21 cellular contexts compared by ENCODE assay signal in genomic region chr4:96913437-96914075, GRCh38.
DNase-seq lines count a peak whose midpoint lies in the region; ATAC-seq and TF ChIP-seq lines count a peak whose summit lies in the region.
"Had no signal": no experiment of that assay in that cellular context is flagged by ENCODE, and none has a peak within 500 bp of the region (broad histone marks: within the 10 kb centered on the region; RNA-seq: fewer than 3 reads in every experiment).

No MANE protein-coding gene starts in this region.

- TF ChIP-seq CTCF in brain microvascular endothelial cell (IDR thresholded peaks at IDR 0.05; ENCODE audit: low read depth, low read length, missing control alignments) (no peak), body of pancreas (IDR thresholded peaks at IDR 0.05) (no peak), gastrocnemius medialis (IDR thresholded peaks at IDR 0.05 in 4 of 5, conservative IDR thresholded peaks at IDR 0.05 in 1 of 5) (no peak)

- TF ChIP-seq POLR2A in body of pancreas (IDR thresholded peaks at IDR 0.05) (no peak), gastrocnemius medialis (IDR thresholded peaks at IDR 0.05) (no peak)

- no peaks in the 10 kb centered on the region for H3K36me3 ChIP-seq in brain microvascular endothelial cell (replicated peaks)
- H3K36me3 ChIP-seq in body of pancreas (replicated peaks in 1 of 2; ENCODE audit: insufficient read depth in 1 of 2, low read depth in 2 of 2): no peaks in the 10 kb centered on the region
- no peaks in the 10 kb centered on the region for H3K36me3 ChIP-seq in gastrocnemius medialis

- DNase-seq in ELF-1 (ENCODE audit: low read depth, low spot score): peak; percentile 18
- peak; percentile 86 for DNase-seq in NCI-H226
- DNase-seq in brain microvascular endothelial cell: peak; percentile 28
- peak; percentile 74 for DNase-seq in myocyte (ENCODE audit: low read depth)
- no peak for DNase-seq in SIG-M5 treated with dmso at 0.1 percent for 504 hours (lab: John Stamatoyannopoulos, UW; ENCODE audit: unreplicated experiment)
- DNase-seq in body of pancreas: no peak
- no peak for DNase-seq in gastrocnemius medialis
- DNase-seq: activated gamma-delta T cell; dermis blood vessel endothelial cell; GM23248; Kasumi-1; mucosa of descending colon; NCI-H1930; NCI-H524 treated with DMSO at 0.1 percent for 48 hours; PC-9; stimulated activated CD4-positive, alpha-beta T cell treated with anti-CD3 and anti-CD28 coated beads, Interleukin-4, amount 100 ng/mL, for 1 hour; stimulated activated CD8-positive, alpha-beta memory T cell treated with anti-CD3 and anti-CD28 coated beads, Interleukin-4, amount 100 ng/mL, for 48 hours had no signal

- H3K27me3 ChIP-seq in brain microvascular endothelial cell (replicated peaks) (no peaks in the 10 kb centered on the region), body of pancreas (no peaks in the 10 kb centered on the region), gastrocnemius medialis (no peaks in the 10 kb centered on the region)

- ATAC-seq in body of pancreas (no peak), gastrocnemius medialis (no peak), GM21381 (IDR thresholded peaks at IDR 0.05; ENCODE audit: unreplicated experiment) (no peak)
- ATAC-seq: activated CD4-positive, CD25-positive, alpha-beta regulatory T cell treated with anti-CD3 and anti-CD28 coated beads, Interleukin-2, amount 50 U/mL, for 24 hours; esophagus mucosa; GM12878; mucosa of descending colon had no signal

- H3K9me3 ChIP-seq in body of pancreas (no peaks in the 10 kb centered on the region), gastrocnemius medialis (no peaks in the 10 kb centered on the region)
- H3K9me3 ChIP-seq: mucosa of descending colon had no signal

- in situ Hi-C loops in brain microvascular endothelial cell (cut with HindIII; ENCODE audit: low pct_ligation_motif_present, low sequenced_read_pairs) (no loop called here), gastrocnemius medialis (cut with MboI; ENCODE audit: low sequenced_read_pairs in 4 of 4) (no loop called here)

- intact Hi-C loops in body of pancreas (cut with DNase I): no loop called here
- intact Hi-C loops in gastrocnemius medialis (cut with DNase I; ENCODE audit: low total_unique reads): no loop called here

- no peak overlapping the region for H3K4me3 ChIP-seq in brain microvascular endothelial cell (ENCODE audit: low read depth, low read length)
- H3K4me3 ChIP-seq in body of pancreas: no peak overlapping the region
- no peak overlapping the region for H3K4me3 ChIP-seq in gastrocnemius medialis
- H3K4me3 ChIP-seq: GM12878, GM23248, mucosa of descending colon, PC-9 had no signal

- H3K4me1 ChIP-seq in body of pancreas: no peaks in the 10 kb centered on the region
- no peaks in the 10 kb centered on the region for H3K4me1 ChIP-seq in gastrocnemius medialis

- no peak overlapping the region for H3K27ac ChIP-seq in brain microvascular endothelial cell
- no peak overlapping the region for H3K27ac ChIP-seq in body of pancreas
- no peak overlapping the region for H3K27ac ChIP-seq in gastrocnemius medialis
- H3K27ac ChIP-seq: GM23248, PC-9 had no signal

- 60 to 62% methylated on average over 2 of the region's 2 CpGs for WGBS in body of pancreas, 2 donors

Comparison
In these comparisons a context has a peak if more than half of its experiments do, and no peak if none do; other contexts are left out.
1. DNase-seq: peak in ELF-1 (single experiment), NCI-H226 (single experiment), brain microvascular endothelial cell (single experiment) and myocyte (single experiment); none in SIG-M5 treated with dmso at 0.1 percent for 504 hours (single experiment), body of pancreas (0 of 4) and gastrocnemius medialis (0 of 2).